ENCODE assay signal across 1 cellular context in genomic region chr6:18468162-18468843, GRCh38.
TF ChIP-seq lines count a peak whose summit lies in the region.

No MANE protein-coding gene starts in this region.

TF ChIP-seq in HepG2, 621 proteins besides CTCF, POLR2A, EP300 and RAD21 (continued from another document and continues in another):
- no peak for TF ChIP-seq HMGXB4 (CRISPR knock-in tag; IDR thresholded peaks at IDR 0.05; ENCODE audit: borderline replicate concordance in 1 of 2, low read depth in 1 of 2)
- peak; percentile 60 for TF ChIP-seq FOXA3 (CRISPR knock-in tag; IDR thresholded peaks at IDR 0.05)
- TF ChIP-seq CEBPG (CRISPR knock-in tag; IDR thresholded peaks at IDR 0.05): peak; percentile 23; the same call in 1 of the 2 replicates
- no peak for TF ChIP-seq SOX13 (IDR thresholded peaks at IDR 0.05)
- TF ChIP-seq SOX13 (CRISPR knock-in tag; conservative IDR thresholded peaks at IDR 0.05 in 1 of 2, IDR thresholded peaks at IDR 0.05 in 1 of 2): peak in 1 of 2 experiments; percentile 75; a peak in 1 of 4 replicates
- peak; percentile 89 for TF ChIP-seq PAXIP1 (CRISPR knock-in tag; conservative IDR thresholded peaks at IDR 0.05)
- TF ChIP-seq TFDP1 (CRISPR knock-in tag; IDR thresholded peaks at IDR 0.05; ENCODE audit: borderline replicate concordance): no peak
- no peak for TF ChIP-seq CREB1 (IDR thresholded peaks at IDR 0.05)
- peak; percentile 2; the same call in 1 of the 2 replicates for TF ChIP-seq CREB1 (CRISPR knock-in tag; IDR thresholded peaks at IDR 0.05)
- TF ChIP-seq ZNF337 (CRISPR knock-in tag; IDR thresholded peaks at IDR 0.05; ENCODE audit: borderline replicate concordance, low read depth): no peak
- TF ChIP-seq ZNF30 (CRISPR knock-in tag; IDR thresholded peaks at IDR 0.05): no peak
- no peak for TF ChIP-seq SMAD3 (CRISPR knock-in tag; IDR thresholded peaks at IDR 0.05)
- peak; percentile 23; the same call in 1 of the 2 replicates for TF ChIP-seq MAX (IDR thresholded peaks at IDR 0.05)
- TF ChIP-seq ZNF841 (CRISPR knock-in tag; IDR thresholded peaks at IDR 0.05; ENCODE audit: borderline replicate concordance): no peak
- TF ChIP-seq KLF16 (CRISPR knock-in tag; IDR thresholded peaks at IDR 0.05): peak in 1 of 2 experiments; percentile 33; a peak in 1 of 4 replicates
- no peak for TF ChIP-seq DRAP1 (CRISPR knock-in tag; IDR thresholded peaks at IDR 0.05)
- TF ChIP-seq ZNF670 (CRISPR knock-in tag; IDR thresholded peaks at IDR 0.05; ENCODE audit: borderline replicate concordance): no peak
- TF ChIP-seq CCAR2 (optimal IDR thresholded peaks at IDR 0.05; ENCODE audit: low read depth, low read length): no peak
- TF ChIP-seq TP53 (CRISPR knock-in tag; conservative IDR thresholded peaks at IDR 0.05): no peak
- TF ChIP-seq ZNF333 (CRISPR knock-in tag; IDR thresholded peaks at IDR 0.05; ENCODE audit: borderline replicate concordance): no peak
- TF ChIP-seq ELF3 (CRISPR knock-in tag; IDR thresholded peaks at IDR 0.05): peak; percentile 50; the same call in 1 of the 2 replicates
- 0 out of 2 replicates have a peak, but pooled peaks have one; percentile 16 for TF ChIP-seq FOXO1 (CRISPR knock-in tag; IDR thresholded peaks at IDR 0.05)
- TF ChIP-seq NKX3-1 (CRISPR knock-in tag; IDR thresholded peaks at IDR 0.05): 0 out of 2 replicates have a peak, but pooled peaks have one; percentile 27
- TF ChIP-seq HOXD1 (CRISPR knock-in tag; IDR thresholded peaks at IDR 0.05): no peak
- TF ChIP-seq KDM6A (CRISPR knock-in tag; IDR thresholded peaks at IDR 0.05; ENCODE audit: low read depth): peak; percentile 63; the same call in 1 of the 2 replicates
- no peak for TF ChIP-seq ZNF749 (CRISPR knock-in tag; IDR thresholded peaks at IDR 0.05; ENCODE audit: borderline replicate concordance)
- TF ChIP-seq MED8 (CRISPR knock-in tag; IDR thresholded peaks at IDR 0.05; ENCODE audit: insufficient replicate concordance): no peak
- 0 out of 2 replicates have a peak, but pooled peaks have one; percentile 16 for TF ChIP-seq ZNF644 (CRISPR knock-in tag; IDR thresholded peaks at IDR 0.05; ENCODE audit: low read depth)
- peak; percentile 74; the same call in 1 of the 2 replicates for TF ChIP-seq BCL6 (CRISPR knock-in tag; IDR thresholded peaks at IDR 0.05)
- peak; percentile 85 for TF ChIP-seq HNF4G (IDR thresholded peaks at IDR 0.05; ENCODE audit: borderline replicate concordance, low read depth, low read length)
- TF ChIP-seq HNF4G (CRISPR knock-in tag; IDR thresholded peaks at IDR 0.05; ENCODE audit: borderline replicate concordance, low read depth): no peak
- TF ChIP-seq MLX (CRISPR knock-in tag; IDR thresholded peaks at IDR 0.05): 0 out of 2 replicates have a peak, but pooled peaks have one; percentile 47
- peak; percentile 28; the same call in 1 of the 2 replicates for TF ChIP-seq NR2F2 (IDR thresholded peaks at IDR 0.05; ENCODE audit: borderline replicate concordance, low read depth)
- no peak for TF ChIP-seq STAT6 (CRISPR knock-in tag; IDR thresholded peaks at IDR 0.05; ENCODE audit: borderline replicate concordance)
- no peak for TF ChIP-seq IRF9 (CRISPR knock-in tag; IDR thresholded peaks at IDR 0.05; ENCODE audit: borderline replicate concordance)
- no peak for TF ChIP-seq SIX1 (CRISPR knock-in tag; IDR thresholded peaks at IDR 0.05; ENCODE audit: borderline replicate concordance)
- peak; percentile 72; the same call in 1 of the 2 replicates for TF ChIP-seq NFIC (IDR thresholded peaks at IDR 0.05; ENCODE audit: low read length)
- peak; percentile 71 for TF ChIP-seq HMG20A (CRISPR knock-in tag; IDR thresholded peaks at IDR 0.05; ENCODE audit: borderline replicate concordance)
- no peak for TF ChIP-seq ADNP (CRISPR knock-in tag; IDR thresholded peaks at IDR 0.05)
- TF ChIP-seq NRL (CRISPR knock-in tag; IDR thresholded peaks at IDR 0.05; ENCODE audit: borderline replicate concordance): no peak
- TF ChIP-seq KMT2B (CRISPR knock-in tag; IDR thresholded peaks at IDR 0.05): 0 out of 2 replicates have a peak, but pooled peaks have one; percentile 8
- 0 out of 2 replicates have a peak, but pooled peaks have one; percentile 20 for TF ChIP-seq FOXK1 (CRISPR knock-in tag; IDR thresholded peaks at IDR 0.05; ENCODE audit: borderline replicate concordance, low read depth)
- 0 out of 4 replicates have a peak, but pooled peaks of 1 of the 2 experiments have one; percentile 19 for TF ChIP-seq REST (IDR thresholded peaks at IDR 0.05; ENCODE audit: borderline replicate concordance in 1 of 2, low read depth in 1 of 2, low read length in 2 of 2)
- TF ChIP-seq ZNF24 (IDR thresholded peaks at IDR 0.05): no peak
- peak; percentile 91 for TF ChIP-seq TEAD3 (CRISPR knock-in tag; optimal IDR thresholded peaks at IDR 0.05; ENCODE audit: borderline replicate concordance)
- TF ChIP-seq IKZF5 (CRISPR knock-in tag; IDR thresholded peaks at IDR 0.05): no peak
- no peak for TF ChIP-seq ZNF678 (CRISPR knock-in tag; IDR thresholded peaks at IDR 0.05)
- peak; percentile 42; the same call in 1 of the 2 replicates for TF ChIP-seq ZNF331 (CRISPR knock-in tag; IDR thresholded peaks at IDR 0.05)
- TF ChIP-seq ASH2L (IDR thresholded peaks at IDR 0.05; ENCODE audit: insufficient read length, low read depth, low read length): peak; percentile 37
- TF ChIP-seq ZNF160 (CRISPR knock-in tag; IDR thresholded peaks at IDR 0.05): no peak
- TF ChIP-seq ZNF740 (CRISPR knock-in tag; IDR thresholded peaks at IDR 0.05): no peak
